ENCODE assay signal across 15 cellular contexts in genomic region chr12:127286281-127286680, GRCh38.
A peak's percentile ranks its signal among the peaks of the same experiment; 100 is the strongest.
DNase-seq lines count a peak whose midpoint lies in the region; ATAC-seq and TF ChIP-seq lines count a peak whose summit lies in the region.
"Had no signal": no experiment of that assay in that cellular context is flagged by ENCODE, and none has a peak within 500 bp of the region (broad histone marks: within the 10 kb centered on the region; RNA-seq: fewer than 3 reads in every experiment).

No MANE protein-coding gene starts in this region.

- H3K9me3 Mint-ChIP-seq in MCF 10A (ENCODE audit: unreplicated experiment): no peaks in the 10 kb centered on the region
- H3K9me3 Mint-ChIP-seq: CD4-positive, alpha-beta T cell had no signal

- H3K4me3 ChIP-seq in breast epithelium: no peak overlapping the region
- no peak overlapping the region for H3K4me3 ChIP-seq in mesenchymal stem cell (ENCODE audit: insufficient read depth in 1 of 2, low read depth in 1 of 2, low read length in 2 of 2)
- H3K4me3 ChIP-seq: HAP-1 had no signal

- H3K4ac ChIP-seq in mesenchymal stem cell (ENCODE audit: low read depth in 1 of 2, low read length in 2 of 2): no peak overlapping the region

- no peak overlapping the region for H2BK12ac ChIP-seq in mesenchymal stem cell (ENCODE audit: low read length in 2 of 2)

- no peak overlapping the region for H2BK120ac ChIP-seq in mesenchymal stem cell (ENCODE audit: low read depth, low read length)

- H3K27ac Mint-ChIP-seq in MCF 10A (ENCODE audit: low read depth, unreplicated experiment) (peak overlapping the region; percentile 66), T-helper 17 cell (no peak overlapping the region)
- H3K27ac Mint-ChIP-seq: B cell; CD4-positive, alpha-beta T cell had no signal

- H3K36me3 ChIP-seq in breast epithelium (no peaks in the 10 kb centered on the region), mesenchymal stem cell (ENCODE audit: control insufficient read depth in 1 of 2, insufficient read depth in 2 of 2, low read depth in 1 of 2, low read length in 2 of 2) (no peaks in the 10 kb centered on the region)
- H3K36me3 ChIP-seq: HAP-1 had no signal

- POLR2A ChIA-PET in MCF 10A (lab: Yijun Ruan, JAX): no interaction called here

- intact Hi-C loops in MCF 10A (cut with micrococcal nuclease): loop anchor here (5.0 kb wide), 1 partner anchor 54 kb away; no protein-coding TSS in a partner anchor
- intact Hi-C loops in breast epithelium (cut with DNase I; ENCODE audit: low total_unique reads): no loop called here

- H2BK5ac ChIP-seq in mesenchymal stem cell (ENCODE audit: low read depth, low read length, poor library complexity, severe bottlenecking): no peak overlapping the region

- H2BK15ac ChIP-seq in mesenchymal stem cell (ENCODE audit: low read depth, poor library complexity, severe bottlenecking): no peak overlapping the region

- H3K9me3 ChIP-seq in breast epithelium (no peaks in the 10 kb centered on the region), T-helper 17 cell (ENCODE audit: control insufficient read depth, low read length, poor library complexity, severe bottlenecking) (no peaks in the 10 kb centered on the region), mesenchymal stem cell (ENCODE audit: control insufficient read depth, low read length) (no peaks in the 10 kb centered on the region)
- H3K9me3 ChIP-seq: HAP-1 had no signal

- H3K14ac ChIP-seq in mesenchymal stem cell (ENCODE audit: low read length in 2 of 2): no peak overlapping the region

- BruUV-seq in MCF 10A (replicated peaks; lab: Mats Ljungman, UMichigan): no TSS peak

- no peak overlapping the region for H3K23ac ChIP-seq in mesenchymal stem cell (ENCODE audit: low read length in 2 of 2)

- H3K18ac ChIP-seq in mesenchymal stem cell (ENCODE audit: low read depth in 1 of 2, low read length in 2 of 2): no peak overlapping the region

- peak overlapping the region; percentile 70 for H3K9ac ChIP-seq in mesenchymal stem cell (ENCODE audit: low read length)

- no peak overlapping the region for H2AFZ ChIP-seq in mesenchymal stem cell (ENCODE audit: low read depth, low read length)

- 82% methylated on average over 2 of the region's 3 CpGs for WGBS in mesenchymal stem cell

- no peak for TF ChIP-seq POLR2A in breast epithelium (IDR thresholded peaks at IDR 0.05)

- no peak overlapping the region for H4K8ac ChIP-seq in mesenchymal stem cell (ENCODE audit: low read length)

- DNase-seq in MCF 10A (ENCODE audit: unreplicated experiment): no peak
- no peak for DNase-seq in breast epithelium (ENCODE audit: low spot score in 2 of 2)
- no peak for DNase-seq in T-helper 17 cell
- no peak for DNase-seq in mesenchymal stem cell
- no peak for DNase-seq in NCI-H1694 (lab: John Stamatoyannopoulos, UW)
- DNase-seq in DMS114 treated with DMSO at 0.1 percent for 48 hours (lab: John Stamatoyannopoulos, UW; ENCODE audit: unreplicated experiment): no peak
- no peak for DNase-seq in left lobe of liver (ENCODE audit: low spot score)
- DNase-seq: 8988T; C1 segment of cervical spinal cord; CD4-positive, alpha-beta T cell; DND-41; GDM1 had no signal

- H3K4me1 Mint-ChIP-seq in MCF 10A (ENCODE audit: insufficient read depth, unreplicated experiment): peaks cover 16% of the 10 kb centered on the region
- peaks cover 8% of the 10 kb centered on the region for H3K4me1 Mint-ChIP-seq in T-helper 17 cell
- H3K4me1 Mint-ChIP-seq: B cell had no signal

- H3K36me3 Mint-ChIP-seq in MCF 10A (ENCODE audit: insufficient read depth, unreplicated experiment): no peaks in the 10 kb centered on the region
- no peaks in the 10 kb centered on the region for H3K36me3 Mint-ChIP-seq in T-helper 17 cell (ENCODE audit: low read depth)

- no peaks in the 10 kb centered on the region for H3K27me3 ChIP-seq in breast epithelium
- H3K27me3 ChIP-seq in mesenchymal stem cell (ENCODE audit: control insufficient read depth in 1 of 2, insufficient read depth in 1 of 2, low read length in 2 of 2): no peaks in the 10 kb centered on the region

- no peak for ATAC-seq in T-helper 17 cell
- no peak for ATAC-seq in left lobe of liver

- H4K91ac ChIP-seq in mesenchymal stem cell (ENCODE audit: low read length): no peak overlapping the region

- no peaks in the 10 kb centered on the region for H3K79me1 ChIP-seq in mesenchymal stem cell (replicated peaks; ENCODE audit: low read length, poor library complexity, severe bottlenecking)

- H3K4me3 Mint-ChIP-seq in MCF 10A (ENCODE audit: unreplicated experiment) (no peak overlapping the region), T-helper 17 cell (peak overlapping the region; percentile 69)
- H3K4me3 Mint-ChIP-seq: B cell; CD4-positive, alpha-beta T cell had no signal

- no peak overlapping the region for H3K4me2 ChIP-seq in mesenchymal stem cell (ENCODE audit: low read length, poor library complexity, severe bottlenecking)

- H3K27ac ChIP-seq in breast epithelium: no peak overlapping the region
- H3K27ac ChIP-seq in mesenchymal stem cell (ENCODE audit: low read length, poor library complexity, severe bottlenecking): no peak overlapping the region
- H3K27ac ChIP-seq: HL-60 had no signal

- H3K27me3 Mint-ChIP-seq in MCF 10A (ENCODE audit: insufficient read depth, unreplicated experiment): no peaks in the 10 kb centered on the region
- H3K27me3 Mint-ChIP-seq in T-helper 17 cell: no peaks in the 10 kb centered on the region
- H3K27me3 Mint-ChIP-seq: B cell; CD4-positive, alpha-beta T cell had no signal

- H3K4me1 ChIP-seq in breast epithelium (no peaks in the 10 kb centered on the region), mesenchymal stem cell (ENCODE audit: control insufficient read depth, insufficient read depth, low read depth, low read length) (peaks cover 2% of the 10 kb centered on the region)
- H3K4me1 ChIP-seq: HAP-1 had no signal

- TF ChIP-seq CTCF in MCF 10A (IDR thresholded peaks at IDR 0.05; ENCODE audit: unreplicated experiment) (no peak), breast epithelium (IDR thresholded peaks at IDR 0.05) (no peak)

- CTCF ChIA-PET in MCF 10A (lab: Yijun Ruan, JAX): no interaction called here

- no peak overlapping the region for H2AK5ac ChIP-seq in mesenchymal stem cell (ENCODE audit: low read length, severe bottlenecking)
